Comparison of ENCODE assay signal across 1 cellular context in the genomic region with DNA sequence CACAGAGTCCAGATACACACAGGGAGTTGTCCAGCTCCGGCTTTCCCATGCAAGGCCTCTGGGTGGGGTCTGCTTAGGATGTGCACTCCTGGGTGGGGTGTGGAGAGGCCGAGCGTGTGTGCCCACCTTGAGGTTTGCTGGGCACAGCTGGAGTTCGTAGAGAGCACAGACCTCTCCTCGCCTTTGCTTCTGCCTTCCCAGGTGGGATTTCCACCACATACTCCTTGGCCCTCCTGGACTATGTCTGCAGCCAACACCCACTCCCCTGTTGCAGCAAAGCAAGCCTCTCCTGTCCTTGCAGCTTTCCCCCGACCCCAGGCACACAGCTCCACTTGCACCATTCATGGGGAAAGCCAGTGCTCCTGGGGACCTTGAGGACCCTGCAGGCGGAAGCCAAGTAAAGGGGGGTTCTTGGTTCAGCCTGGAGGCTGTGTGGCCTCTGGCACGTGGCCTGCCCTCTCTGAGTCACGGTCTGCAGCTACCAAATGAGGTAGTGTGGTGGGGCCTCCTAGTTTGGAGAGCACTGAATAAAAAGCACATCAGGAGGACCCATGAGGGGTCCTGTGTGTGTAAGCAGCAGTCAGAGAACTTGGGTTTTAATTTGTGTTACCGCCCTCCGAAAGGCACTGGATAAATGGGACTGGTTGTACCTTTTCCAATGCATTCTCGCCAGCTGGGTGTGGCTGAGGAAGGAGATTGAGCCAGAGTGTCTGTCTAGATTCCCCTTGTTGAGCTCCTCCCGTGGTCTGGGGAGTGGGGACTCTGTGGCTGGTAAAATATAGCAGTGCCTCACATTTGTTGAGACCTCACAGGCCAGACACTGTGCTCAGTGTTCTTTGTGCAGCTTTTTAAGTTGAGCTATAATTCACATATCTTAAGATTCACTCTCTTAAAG.
A peak's percentile ranks its signal among the peaks of the same experiment; 100 is the strongest.
TF ChIP-seq lines count a peak whose summit lies in the region.

No MANE protein-coding gene starts in this region.

TF ChIP-seq in K562, 482 proteins besides CTCF, POLR2A, EP300 and RAD21:
- TF ChIP-seq CHCHD3 (CRISPR knock-in tag; IDR thresholded peaks at IDR 0.05): no peak
- peak; percentile 57 for TF ChIP-seq ZFP36 (IDR thresholded peaks at IDR 0.05; ENCODE audit: low read depth, low read length, partially characterized antibody)
